12 cellular contexts compared by ENCODE assay signal in genomic region chr7:53743697-53744096, GRCh38.
DNase-seq lines count a peak whose midpoint lies in the region; ATAC-seq and TF ChIP-seq lines count a peak whose summit lies in the region.
"Had no signal": no experiment of that assay in that cellular context is flagged by ENCODE, and none has a peak within 500 bp of the region (broad histone marks: within the 10 kb centered on the region; RNA-seq: fewer than 3 reads in every experiment).

No MANE protein-coding gene starts in this region.

- CTCF ChIA-PET in WTC11 (lab: Charles Lee) = no interaction called here

- H3K27me3 Mint-ChIP-seq in WTC11 (ENCODE audit: low read depth) = no peaks in the 10 kb centered on the region; the same call in 1 of the 2 replicates
- no peaks in the 10 kb centered on the region for H3K27me3 Mint-ChIP-seq in glutamatergic neuron (ENCODE audit: unreplicated experiment)
- no peaks in the 10 kb centered on the region for H3K27me3 Mint-ChIP-seq in neural progenitor cell (ENCODE audit: insufficient read depth, low read depth)
- no peaks in the 10 kb centered on the region for H3K27me3 Mint-ChIP-seq in natural killer cell treated with Interleukin-12 subunit alpha and Interleukin-12 subunit beta and Interleukin-15 and Interleukin-18, amount 100 ng/mL, for 72 hours
- H3K27me3 Mint-ChIP-seq: CD4-positive, CD25-positive, alpha-beta regulatory T cell had no signal

- no peak overlapping the region for H3K27ac ChIP-seq in neural progenitor cell
- H3K27ac ChIP-seq: BLaER1 treated with 17β-estradiol and CSF1 and Interleukin-3, amounts not matched to agents 10 nM and 100 nM had no signal

- no peaks in the 10 kb centered on the region for H3K79me2 ChIP-seq in neural progenitor cell (ENCODE audit: low read depth)

- POLR2A ChIA-PET in WTC11 (lab: Charles Lee) = no interaction called here

- H4K20me1 ChIP-seq in neural progenitor cell (ENCODE audit: low read depth) = no peaks in the 10 kb centered on the region
- H4K20me1 ChIP-seq: BLaER1 treated with 17β-estradiol and CSF1 and Interleukin-3, amounts not matched to agents 10 nM and 100 nM had no signal

- H3K27me3 ChIP-seq in BE2C = no peaks in the 10 kb centered on the region
- no peaks in the 10 kb centered on the region for H3K27me3 ChIP-seq in neural progenitor cell
- H3K27me3 ChIP-seq: BLaER1 treated with 17β-estradiol and CSF1 and Interleukin-3, amounts not matched to agents 10 nM and 100 nM had no signal

- H3K9ac ChIP-seq in neural progenitor cell = no peak overlapping the region
- H3K9ac ChIP-seq: BLaER1 treated with 17β-estradiol and CSF1 and Interleukin-3, amounts not matched to agents 10 nM and 100 nM had no signal

- H3K4me1 ChIP-seq in BE2C (no peaks in the 10 kb centered on the region; the same call in 1 of the 2 replicates), neural progenitor cell (no peaks in the 10 kb centered on the region)

- H3K9me3 ChIP-seq in BE2C = no peaks in the 10 kb centered on the region
- no peaks in the 10 kb centered on the region for H3K9me3 ChIP-seq in neural progenitor cell (ENCODE audit: low read depth)

- H3K36me3 ChIP-seq in BE2C (no peaks in the 10 kb centered on the region), neural progenitor cell (no peaks in the 10 kb centered on the region)
- H3K36me3 ChIP-seq: BLaER1 treated with 17β-estradiol and CSF1 and Interleukin-3, amounts not matched to agents 10 nM and 100 nM had no signal

- H2AFZ ChIP-seq in neural progenitor cell (replicated peaks) = peak overlapping the region; percentile 85

- DNase-seq in BE2C = peak; percentile 45
- DNase-seq in WTC11 (ENCODE audit: low spot score) = no peak
- peak; percentile 23 for DNase-seq in glutamatergic neuron
- no peak for DNase-seq in neural progenitor cell (ENCODE audit: low spot score)
- no peak for DNase-seq in foreskin fibroblast
- no peak for DNase-seq in NCI-H1105 (lab: John Stamatoyannopoulos, UW)
- DNase-seq in natural killer cell treated with Interleukin-12 subunit alpha and Interleukin-12 subunit beta and Interleukin-15 and Interleukin-18, amount 100 ng/mL, for 72 hours (ENCODE audit: low spot score) = no peak
- DNase-seq: 8988T; AML-193; CD4-positive, CD25-positive, alpha-beta regulatory T cell; DMS53 had no signal

- H3K4me2 ChIP-seq in neural progenitor cell = no peak overlapping the region
- H3K4me2 ChIP-seq: BLaER1 treated with 17β-estradiol and CSF1 and Interleukin-3, amounts not matched to agents 10 nM and 100 nM had no signal

- peaks cover 5% of the 10 kb centered on the region; the same call in 1 of the 2 replicates for H3K4me1 Mint-ChIP-seq in WTC11
- H3K4me1 Mint-ChIP-seq in glutamatergic neuron (ENCODE audit: low read depth, unreplicated experiment) = peaks cover 2% of the 10 kb centered on the region
- H3K4me1 Mint-ChIP-seq in neural progenitor cell = no peaks in the 10 kb centered on the region
- no peaks in the 10 kb centered on the region for H3K4me1 Mint-ChIP-seq in natural killer cell treated with Interleukin-12 subunit alpha and Interleukin-12 subunit beta and Interleukin-15 and Interleukin-18, amount 100 ng/mL, for 72 hours (ENCODE audit: low read depth in 2 of 2)
- H3K4me1 Mint-ChIP-seq: CD4-positive, CD25-positive, alpha-beta regulatory T cell had no signal

- H3F3A ChIP-seq in neural progenitor cell (ENCODE audit: low read depth) = no peaks in the 10 kb centered on the region

- no peak for TF ChIP-seq CTCF in BE2C (IDR thresholded peaks at IDR 0.05; ENCODE audit: low read depth, low read length)
- TF ChIP-seq CTCF in WTC11 (IDR thresholded peaks at IDR 0.05) = no peak
- TF ChIP-seq CTCF in glutamatergic neuron (IDR thresholded peaks at IDR 0.05; ENCODE audit: partially characterized antibody, unreplicated experiment) = no peak
- TF ChIP-seq CTCF in neural progenitor cell (IDR thresholded peaks at IDR 0.05) = no peak
- no peak for TF ChIP-seq CTCF in foreskin fibroblast (IDR thresholded peaks at IDR 0.05; ENCODE audit: low read depth, low read length)

- H3K4me3 ChIP-seq in BE2C (ENCODE audit: low read depth, low read length) (no peak overlapping the region), neural progenitor cell (no peak overlapping the region), foreskin fibroblast (ENCODE audit: low read depth in 1 of 2, low read length in 2 of 2) (no peak overlapping the region)
- H3K4me3 ChIP-seq: BLaER1 treated with 17β-estradiol and CSF1 and Interleukin-3, amounts not matched to agents 10 nM and 100 nM had no signal

- H3K4me3 Mint-ChIP-seq in WTC11 (no peak overlapping the region), glutamatergic neuron (ENCODE audit: unreplicated experiment) (no peak overlapping the region), neural progenitor cell (no peak overlapping the region)
- no peak overlapping the region for H3K4me3 Mint-ChIP-seq in natural killer cell treated with Interleukin-12 subunit alpha and Interleukin-12 subunit beta and Interleukin-15 and Interleukin-18, amount 100 ng/mL, for 72 hours
- H3K4me3 Mint-ChIP-seq: CD4-positive, CD25-positive, alpha-beta regulatory T cell had no signal

- no peak overlapping the region for H3K27ac Mint-ChIP-seq in WTC11
- no peak overlapping the region for H3K27ac Mint-ChIP-seq in glutamatergic neuron (ENCODE audit: unreplicated experiment)
- H3K27ac Mint-ChIP-seq in neural progenitor cell = no peak overlapping the region
- no peak overlapping the region for H3K27ac Mint-ChIP-seq in natural killer cell treated with Interleukin-12 subunit alpha and Interleukin-12 subunit beta and Interleukin-15 and Interleukin-18, amount 100 ng/mL, for 72 hours
- H3K27ac Mint-ChIP-seq: CD4-positive, CD25-positive, alpha-beta regulatory T cell had no signal

- peaks cover 11% of the 10 kb centered on the region for H3K9me3 Mint-ChIP-seq in WTC11
- peaks cover 3% of the 10 kb centered on the region for H3K9me3 Mint-ChIP-seq in glutamatergic neuron (ENCODE audit: unreplicated experiment)
- no peaks in the 10 kb centered on the region for H3K9me3 Mint-ChIP-seq in neural progenitor cell
- peaks cover 22% of the 10 kb centered on the region for H3K9me3 Mint-ChIP-seq in natural killer cell treated with Interleukin-12 subunit alpha and Interleukin-12 subunit beta and Interleukin-15 and Interleukin-18, amount 100 ng/mL, for 72 hours

- ATAC-seq in WTC11 = peak; percentile 14; the same call in 1 of the 2 replicates
- no peak for ATAC-seq in natural killer cell treated with Interleukin-12 subunit alpha and Interleukin-12 subunit beta and Interleukin-15 and Interleukin-18, amount 100 ng/mL, for 72 hours

- H3K36me3 Mint-ChIP-seq in WTC11 (no peaks in the 10 kb centered on the region; the same call in 1 of the 2 replicates), glutamatergic neuron (ENCODE audit: unreplicated experiment) (no peaks in the 10 kb centered on the region), neural progenitor cell (no peaks in the 10 kb centered on the region)
- H3K36me3 Mint-ChIP-seq in natural killer cell treated with Interleukin-12 subunit alpha and Interleukin-12 subunit beta and Interleukin-15 and Interleukin-18, amount 100 ng/mL, for 72 hours = peaks cover 14% of the 10 kb centered on the region
- H3K36me3 Mint-ChIP-seq: CD4-positive, CD25-positive, alpha-beta regulatory T cell had no signal

TF ChIP-seq in WTC11, 78 proteins besides CTCF, POLR2A, EP300 and RAD21 (continues in another document):
- TF ChIP-seq HMGA2 (CRISPR knock-in tag; IDR thresholded peaks at IDR 0.05) (no peak), NFATC4 (CRISPR knock-in tag; IDR thresholded peaks at IDR 0.05) (no peak), ETV6 (CRISPR knock-in tag; IDR thresholded peaks at IDR 0.05) (no peak), TEAD4 (CRISPR knock-in tag; IDR thresholded peaks at IDR 0.05) (no peak), SP1 (CRISPR knock-in tag; conservative IDR thresholded peaks at IDR 0.05) (no peak), MLX (CRISPR knock-in tag; IDR thresholded peaks at IDR 0.05) (no peak), FOXP4 (CRISPR knock-in tag; IDR thresholded peaks at IDR 0.05) (no peak)

Comparison
In these comparisons a context has a peak if more than half of its experiments do, and no peak if none do; other contexts are left out.
1. DNase-seq: peak in BE2C (single experiment) and glutamatergic neuron (single experiment); none in WTC11 (single experiment), neural progenitor cell (single experiment), foreskin fibroblast (0 of 2), NCI-H1105 (single experiment) and natural killer cell treated with Interleukin-12 subunit alpha and Interleukin-12 subunit beta and Interleukin-15 and Interleukin-18, amount 100 ng/mL, for 72 hours (single experiment).